Comparison of ENCODE assay signal across 10 cellular contexts in genomic region chr1:40421694-40422384, GRCh38. TPM values are rescaled to one million over a fixed set of nuclear protein-coding genes. Genes with fewer than 3 reads are reported as not detected.
A peak's percentile ranks its signal among the peaks of the same experiment; 100 is the strongest.
DNase-seq lines count a peak whose midpoint lies in the region; ATAC-seq and TF ChIP-seq lines count a peak whose summit lies in the region.
"Had no signal": no experiment of that assay in that cellular context is flagged by ENCODE, and none has a peak within 500 bp of the region (broad histone marks: within the 10 kb centered on the region; RNA-seq: fewer than 3 reads in every experiment).

No MANE protein-coding gene starts in this region.

- no peaks in the 10 kb centered on the region for H3K27me3 ChIP-seq in Caco-2 (replicated peaks; ENCODE audit: control insufficient read depth, insufficient read depth, low read length)

- POLR2A ChIA-PET in Caco-2 (lab: Charles Lee): interaction anchor here (0.5 to 0.6 kb wide), 2 partner anchors 65 to 180 kb away, joined by 3 to 12 read pairs; no protein-coding TSS in a partner anchor

- H3K36me3 ChIP-seq in Caco-2 (ENCODE audit: control insufficient read depth, insufficient read depth, low read length): no peaks in the 10 kb centered on the region

- H3K4me3 ChIP-seq in Caco-2 (ENCODE audit: low read depth, low read length): no peak overlapping the region

- TF ChIP-seq CTCF in Caco-2 (IDR thresholded peaks at IDR 0.05; ENCODE audit: insufficient read depth in 1 of 2, low read depth in 1 of 2, low read length in 1 of 2, severe bottlenecking in 1 of 2, unreplicated experiment in 1 of 2): no peak

- H3K4me1 Mint-ChIP-seq in Caco-2 (ENCODE audit: low read depth, unreplicated experiment): no peaks in the 10 kb centered on the region

- ATAC-seq in activated CD4-positive, CD25-positive, alpha-beta regulatory T cell treated with anti-CD3 and anti-CD28 coated beads, Interleukin-2, amount 50 U/mL, for 24 hours: no peak
- ATAC-seq in GM21825 (IDR thresholded peaks at IDR 0.05; ENCODE audit: unreplicated experiment): no peak

- H3K36me3 Mint-ChIP-seq in Caco-2 (ENCODE audit: insufficient read depth, unreplicated experiment): peaks cover 6% of the 10 kb centered on the region

- no peaks in the 10 kb centered on the region for H3K27me3 Mint-ChIP-seq in Caco-2 (ENCODE audit: insufficient read depth, unreplicated experiment)

- H3K4me3 Mint-ChIP-seq in Caco-2 (ENCODE audit: unreplicated experiment): no peak overlapping the region

- no TSS peak for BruUV-seq in Caco-2 (replicated peaks; lab: Mats Ljungman, UMichigan)

- H3K9me3 Mint-ChIP-seq in Caco-2 (ENCODE audit: unreplicated experiment): no peaks in the 10 kb centered on the region

- intact Hi-C loops in posterior cingulate gyrus (cut with DNase I) (no loop called here), Caco-2 (cut with micrococcal nuclease; ENCODE audit: unreplicated experiment) (no loop called here)

- H3K27ac Mint-ChIP-seq in Caco-2 (ENCODE audit: unreplicated experiment): no peak overlapping the region

- CTCF ChIA-PET in Caco-2 (lab: Charles Lee): no interaction called here

- peak; percentile 17 for DNase-seq in HCEC 1CT
- DNase-seq in NCI-H69 (lab: John Stamatoyannopoulos, UW): peak; percentile 84
- DNase-seq in cerebellum (ENCODE audit: low spot score): peak; percentile 10
- peak in 6 of 10 donors; percentile 36 to 89 (median 50) for DNase-seq in posterior cingulate gyrus
- no peak for DNase-seq in Caco-2
- DNase-seq: activated CD4-positive, CD25-positive, alpha-beta regulatory T cell; dermis blood vessel endothelial cell; NCI-H187 had no signal

- no peaks in the 10 kb centered on the region for H3K4me1 ChIP-seq in Caco-2

- no peaks in the 10 kb centered on the region for H3K9me3 ChIP-seq in Caco-2

RNA-seq across cellular contexts. Expression of gene ZFP69B, which starts 28.4 kb away (rescaled TPM):
- total RNA-seq in cerebellum: 16.3 TPM
- total RNA-seq in Caco-2 (2022): 1.2 TPM in 2 replicates

RNA-seq across cellular contexts. Expression of gene SMAP2, which starts 48.3 kb away (rescaled TPM):
- total RNA-seq in cerebellum (24.8 TPM), Caco-2 (2022) (6.8 and 7.5 TPM in 2 replicates)

RNA-seq across cellular contexts. Expression of gene ZFP69, which starts 55.3 kb away (rescaled TPM):
- total RNA-seq in cerebellum (10.5 TPM), Caco-2 (2022) (2.5 and 2.6 TPM in 2 replicates)

Comparison
In these comparisons a context has a peak if more than half of its experiments do, and no peak if none do; other contexts are left out.
1. DNase-seq: peak in HCEC 1CT (single experiment), NCI-H69 (single experiment), cerebellum (single experiment) and posterior cingulate gyrus (6 of 10); none in Caco-2 (0 of 2).